ENCODE assay signal across 19 cellular contexts in genomic region chr22:17815703-17816254, GRCh38.
"Had no signal": no experiment of that assay in that cellular context is flagged by ENCODE, and none has a peak within 500 bp of the region (broad histone marks: within the 10 kb centered on the region; RNA-seq: fewer than 3 reads in every experiment).

No MANE protein-coding gene starts in this region.

- H3K27me3 ChIP-seq: esophagus squamous epithelium, gastroesophageal sphincter, right lobe of liver had no signal

- H3K27ac ChIP-seq: esophagus squamous epithelium, gastroesophageal sphincter, left ventricle myocardium inferior, lower lobe of right lung, psoas muscle, right lobe of liver had no signal

- H3K9me3 ChIP-seq: esophagus squamous epithelium, gastroesophageal sphincter, left ventricle myocardium inferior, lower lobe of right lung, psoas muscle, right lobe of liver had no signal

- H3K27me3 Mint-ChIP-seq: dendritic cell treated with granulocyte-macrophage colony-stimulating factor and Interleukin-4, amounts not matched to agents 40 ng/mL and 50 ng/mL, for 4 days; effector memory CD8-positive, alpha-beta T cell; memory B cell; natural killer cell treated with Interleukin-12 subunit alpha and Interleukin-12 subunit beta and Interleukin-15 and Interleukin-18, amount 100 ng/mL, for 72 hours; type B pancreatic cell had no signal

- H3K9me3 Mint-ChIP-seq: dendritic cell treated with granulocyte-macrophage colony-stimulating factor and Interleukin-4, amounts not matched to agents 40 ng/mL and 50 ng/mL, for 4 days; effector memory CD8-positive, alpha-beta T cell; memory B cell; natural killer cell treated with Interleukin-12 subunit alpha and Interleukin-12 subunit beta and Interleukin-15 and Interleukin-18, amount 100 ng/mL, for 72 hours; type B pancreatic cell had no signal

- H3K4me3 ChIP-seq: esophagus squamous epithelium, gastroesophageal sphincter, left ventricle myocardium inferior, lower lobe of right lung, psoas muscle, right lobe of liver had no signal

- ATAC-seq: effector memory CD8-positive, alpha-beta T cell; gastroesophageal sphincter; left cardiac atrium; natural killer cell treated with Interleukin-12 subunit alpha and Interleukin-12 subunit beta and Interleukin-15 and Interleukin-18, amount 100 ng/mL, for 72 hours had no signal

- H3K4me1 ChIP-seq: esophagus squamous epithelium, gastroesophageal sphincter, lower lobe of right lung, psoas muscle, right lobe of liver had no signal

- H3K4me3 Mint-ChIP-seq: dendritic cell treated with granulocyte-macrophage colony-stimulating factor and Interleukin-4, amounts not matched to agents 40 ng/mL and 50 ng/mL, for 4 days; effector memory CD8-positive, alpha-beta T cell; memory B cell; natural killer cell treated with Interleukin-12 subunit alpha and Interleukin-12 subunit beta and Interleukin-15 and Interleukin-18, amount 100 ng/mL, for 72 hours; type B pancreatic cell had no signal

- H3K27ac Mint-ChIP-seq: dendritic cell treated with granulocyte-macrophage colony-stimulating factor and Interleukin-4, amounts not matched to agents 40 ng/mL and 50 ng/mL, for 4 days; effector memory CD8-positive, alpha-beta T cell; natural killer cell treated with Interleukin-12 subunit alpha and Interleukin-12 subunit beta and Interleukin-15 and Interleukin-18, amount 100 ng/mL, for 72 hours; type B pancreatic cell had no signal

- H3K4me1 Mint-ChIP-seq: memory B cell had no signal

- H3K36me3 Mint-ChIP-seq: natural killer cell treated with Interleukin-12 subunit alpha and Interleukin-12 subunit beta and Interleukin-15 and Interleukin-18, amount 100 ng/mL, for 72 hours had no signal

- DNase-seq: effector memory CD8-positive, alpha-beta T cell; esophagus squamous epithelium; foreskin fibroblast; glutamatergic neuron; kidney; left cardiac atrium; left ventricle myocardium inferior; lower lobe of right lung; midbrain; psoas muscle; retina; right lobe of liver; stimulated activated CD4-positive, alpha-beta T cell treated with anti-CD3 and anti-CD28 coated beads, Interleukin-4, amount 100 ng/mL, for 24 hours; stimulated activated naive CD4-positive, alpha-beta T cell treated with Interleukin-2 at 50 U/mL for 16 hours had no signal
